In the genomic region with DNA sequence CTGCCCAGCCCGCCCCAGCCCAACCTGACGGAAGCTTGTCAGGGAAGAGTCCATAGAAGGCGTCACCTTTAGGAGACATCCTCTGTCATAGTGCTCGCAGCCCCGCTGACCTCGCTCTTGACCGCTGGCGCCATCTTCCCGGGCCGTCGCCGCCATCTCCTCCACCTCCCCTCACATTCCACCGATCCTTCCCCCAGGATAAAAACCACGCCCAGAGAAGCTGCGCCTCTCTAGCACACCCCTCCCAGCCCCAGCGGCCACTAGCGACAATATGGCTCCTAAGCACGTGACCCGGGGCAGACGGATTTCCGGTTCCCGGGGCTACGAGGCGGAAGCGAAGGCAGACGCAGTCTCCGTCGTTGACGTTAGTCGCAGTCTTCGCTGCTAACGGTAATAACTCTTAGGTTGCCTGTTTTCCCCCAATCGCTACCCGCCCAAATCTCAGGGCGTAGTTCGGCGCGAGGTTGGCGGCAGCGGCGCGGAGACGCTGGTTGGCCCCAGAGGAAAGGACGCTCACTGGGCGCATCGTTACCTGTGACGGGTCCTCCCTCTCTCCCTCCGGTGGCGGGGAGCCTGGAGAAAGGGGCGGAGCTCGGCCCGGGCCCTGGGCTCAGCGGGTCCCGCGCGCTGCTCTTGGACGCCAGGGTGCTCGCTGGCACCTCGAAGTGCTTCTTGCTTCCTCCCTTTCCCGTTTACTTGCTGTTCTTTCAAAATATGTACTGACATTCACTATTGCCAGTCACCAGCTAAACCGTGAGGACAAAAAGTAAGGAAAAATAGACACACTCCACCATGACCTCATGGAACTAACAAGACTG, we compare ENCODE assay signal across 1 cellular context.
TF ChIP-seq lines count a peak whose summit lies in the region.

A gene (minus strand): TSS at position 273 of the 818 bp plus-strand sequence. CDS start 117 bp downstream, at position 156.
A gene with protein sequence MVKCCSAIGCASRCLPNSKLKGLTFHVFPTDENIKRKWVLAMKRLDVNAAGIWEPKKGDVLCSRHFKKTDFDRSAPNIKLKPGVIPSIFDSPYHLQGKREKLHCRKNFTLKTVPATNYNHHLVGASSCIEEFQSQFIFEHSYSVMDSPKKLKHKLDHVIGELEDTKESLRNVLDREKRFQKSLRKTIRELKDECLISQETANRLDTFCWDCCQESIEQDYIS (plus strand): TSS at position 343 of the 818 bp plus-strand sequence. CDS start 980 bp downstream, outside the sequence.

TF ChIP-seq in K562, 482 proteins besides CTCF, POLR2A, EP300 and RAD21 (continued from another document and continues in another):
- peak in 1 of 2 experiments; percentile 79; a peak in 2 of 4 replicates for TF ChIP-seq SRF (CRISPR knock-in tag; IDR thresholded peaks at IDR 0.05)
- no peak for TF ChIP-seq ZNF133 (CRISPR knock-in tag; IDR thresholded peaks at IDR 0.05)
- TF ChIP-seq MAZ (CRISPR knock-in tag; conservative IDR thresholded peaks at IDR 0.05 in 1 of 2, IDR thresholded peaks at IDR 0.05 in 1 of 2): peak; percentile 84 to 96; a peak in 3 of 4 replicates
- 0 out of 2 replicates have a peak, but pooled peaks have one; percentile 47 for TF ChIP-seq PHB (CRISPR knock-in tag; IDR thresholded peaks at IDR 0.05)
- TF ChIP-seq CREB1 (IDR thresholded peaks at IDR 0.05): peak; percentile 75
- TF ChIP-seq CREB1 (CRISPR knock-in tag; IDR thresholded peaks at IDR 0.05): no peak; the same call in none of the 2 replicates
- peak; percentile 97 for TF ChIP-seq RAD51 (IDR thresholded peaks at IDR 0.05; ENCODE audit: borderline replicate concordance, low read depth)
- no peak for TF ChIP-seq NR4A1 (CRISPR knock-in tag; IDR thresholded peaks at IDR 0.05)
- TF ChIP-seq NR4A1 (tag; IDR thresholded peaks at IDR 0.05): no peak
- no peak for TF ChIP-seq U2AF1 (optimal IDR thresholded peaks at IDR 0.05; ENCODE audit: low read depth, low read length)
- TF ChIP-seq NEUROD1 (IDR thresholded peaks at IDR 0.05; ENCODE audit: borderline replicate concordance, low read depth, low read length, partially characterized antibody): peak; percentile 10
- TF ChIP-seq ZNF76 (CRISPR knock-in tag; IDR thresholded peaks at IDR 0.05; ENCODE audit: borderline replicate concordance): no peak
- no peak for TF ChIP-seq SMAD2 (IDR thresholded peaks at IDR 0.05; ENCODE audit: low read depth, low read length)
- peak; percentile 39; the same call in 1 of the 2 replicates for TF ChIP-seq SMARCE1 (IDR thresholded peaks at IDR 0.05)
- no peak for TF ChIP-seq U2AF2 (optimal IDR thresholded peaks at IDR 0.05; ENCODE audit: low read depth, low read length)
- TF ChIP-seq ETS2 (tag; IDR thresholded peaks at IDR 0.05; ENCODE audit: borderline replicate concordance, poor library complexity, severe bottlenecking): no peak
- TF ChIP-seq OTX1 (CRISPR knock-in tag; IDR thresholded peaks at IDR 0.05): 0 out of 2 replicates have a peak, but pooled peaks have one; percentile 85
- no peak for TF ChIP-seq ZNF3 (CRISPR knock-in tag; IDR thresholded peaks at IDR 0.05)
- TF ChIP-seq, protein P1, sequence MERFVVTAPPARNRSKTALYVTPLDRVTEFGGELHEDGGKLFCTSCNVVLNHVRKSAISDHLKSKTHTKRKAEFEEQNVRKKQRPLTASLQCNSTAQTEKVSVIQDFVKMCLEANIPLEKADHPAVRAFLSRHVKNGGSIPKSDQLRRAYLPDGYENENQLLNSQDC (CRISPR knock-in tag; IDR thresholded peaks at IDR 0.05): no peak
- TF ChIP-seq ZBTB7A (IDR thresholded peaks at IDR 0.05; ENCODE audit: borderline replicate concordance, control insufficient read depth, low read depth, low read length): no peak
- no peak for TF ChIP-seq BCL6 (CRISPR knock-in tag; IDR thresholded peaks at IDR 0.05)
- TF ChIP-seq DIDO1 (tag; IDR thresholded peaks at IDR 0.05; ENCODE audit: low read depth): peak; percentile 67
- TF ChIP-seq ELF4 (CRISPR knock-in tag; IDR thresholded peaks at IDR 0.05): peak; percentile 72; the same call in 1 of the 2 replicates
- TF ChIP-seq ZFP1 (CRISPR knock-in tag; IDR thresholded peaks at IDR 0.05): no peak
- peak; percentile 93 for TF ChIP-seq KDM5B (IDR thresholded peaks at IDR 0.05; ENCODE audit: insufficient replicate concordance, low read depth, low read length)
- TF ChIP-seq FOSL1 (tag; conservative IDR thresholded peaks at IDR 0.05): no peak; the same call in 1 of the 2 replicates
- TF ChIP-seq KAT8 (IDR thresholded peaks at IDR 0.05; ENCODE audit: low read depth): peak; percentile 58; the same call in 1 of the 2 replicates
- TF ChIP-seq RBBP5 (IDR thresholded peaks at IDR 0.05; ENCODE audit: borderline replicate concordance, insufficient read depth, low read length, poor library complexity, severe bottlenecking): peak; percentile 97
- peak; percentile 72 for TF ChIP-seq C11orf30 (IDR thresholded peaks at IDR 0.05; ENCODE audit: low read depth)
- TF ChIP-seq ATF7 (IDR thresholded peaks at IDR 0.05): peak; percentile 86
- no peak for TF ChIP-seq SIRT6 (IDR thresholded peaks at IDR 0.05; ENCODE audit: low read depth, low read length)
- no peak for TF ChIP-seq SNIP1 (IDR thresholded peaks at IDR 0.05; ENCODE audit: low read depth)
- TF ChIP-seq POLR3A (IDR thresholded peaks at IDR 0.05; ENCODE audit: borderline replicate concordance, extremely low read depth, insufficient read depth, insufficient read length): no peak
- TF ChIP-seq YY1 (IDR thresholded peaks at IDR 0.05; ENCODE audit: borderline replicate concordance in 1 of 3, control insufficient read depth in 1 of 3, extremely low read depth in 1 of 3, insufficient read depth in 3 of 3, insufficient read length in 1 of 3, insufficient replicate concordance in 2 of 3, low read depth in 1 of 3, low read length in 2 of 3): peak; percentile 91 to 97 (median 96)
- TF ChIP-seq ZNF584 (CRISPR knock-in tag; IDR thresholded peaks at IDR 0.05; ENCODE audit: low read depth): no peak
- peak; percentile 86 to 95 for TF ChIP-seq FOXK2 (conservative IDR thresholded peaks at IDR 0.05 in 1 of 2, IDR thresholded peaks at IDR 0.05 in 1 of 2; ENCODE audit: low read depth in 2 of 2)
- TF ChIP-seq MCM5 (IDR thresholded peaks at IDR 0.05; ENCODE audit: low read depth): no peak
- TF ChIP-seq, protein P2, sequence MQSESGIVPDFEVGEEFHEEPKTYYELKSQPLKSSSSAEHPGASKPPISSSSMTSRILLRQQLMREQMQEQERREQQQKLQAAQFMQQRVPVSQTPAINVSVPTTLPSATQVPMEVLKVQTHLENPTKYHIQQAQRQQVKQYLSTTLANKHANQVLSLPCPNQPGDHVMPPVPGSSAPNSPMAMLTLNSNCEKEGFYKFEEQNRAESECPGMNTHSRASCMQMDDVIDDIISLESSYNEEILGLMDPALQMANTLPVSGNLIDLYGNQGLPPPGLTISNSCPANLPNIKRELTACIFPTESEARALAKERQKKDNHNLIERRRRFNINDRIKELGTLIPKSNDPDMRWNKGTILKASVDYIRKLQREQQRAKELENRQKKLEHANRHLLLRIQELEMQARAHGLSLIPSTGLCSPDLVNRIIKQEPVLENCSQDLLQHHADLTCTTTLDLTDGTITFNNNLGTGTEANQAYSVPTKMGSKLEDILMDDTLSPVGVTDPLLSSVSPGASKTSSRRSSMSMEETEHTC (IDR thresholded peaks at IDR 0.05): peak; percentile 88
- 0 out of 2 replicates have a peak, but pooled peaks have one; percentile 40 for TF ChIP-seq SOX6 (IDR thresholded peaks at IDR 0.05)
- TF ChIP-seq, protein P3, sequence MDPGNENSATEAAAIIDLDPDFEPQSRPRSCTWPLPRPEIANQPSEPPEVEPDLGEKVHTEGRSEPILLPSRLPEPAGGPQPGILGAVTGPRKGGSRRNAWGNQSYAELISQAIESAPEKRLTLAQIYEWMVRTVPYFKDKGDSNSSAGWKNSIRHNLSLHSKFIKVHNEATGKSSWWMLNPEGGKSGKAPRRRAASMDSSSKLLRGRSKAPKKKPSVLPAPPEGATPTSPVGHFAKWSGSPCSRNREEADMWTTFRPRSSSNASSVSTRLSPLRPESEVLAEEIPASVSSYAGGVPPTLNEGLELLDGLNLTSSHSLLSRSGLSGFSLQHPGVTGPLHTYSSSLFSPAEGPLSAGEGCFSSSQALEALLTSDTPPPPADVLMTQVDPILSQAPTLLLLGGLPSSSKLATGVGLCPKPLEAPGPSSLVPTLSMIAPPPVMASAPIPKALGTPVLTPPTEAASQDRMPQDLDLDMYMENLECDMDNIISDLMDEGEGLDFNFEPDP (CRISPR knock-in tag; IDR thresholded peaks at IDR 0.05): no peak
- TF ChIP-seq, protein P4, sequence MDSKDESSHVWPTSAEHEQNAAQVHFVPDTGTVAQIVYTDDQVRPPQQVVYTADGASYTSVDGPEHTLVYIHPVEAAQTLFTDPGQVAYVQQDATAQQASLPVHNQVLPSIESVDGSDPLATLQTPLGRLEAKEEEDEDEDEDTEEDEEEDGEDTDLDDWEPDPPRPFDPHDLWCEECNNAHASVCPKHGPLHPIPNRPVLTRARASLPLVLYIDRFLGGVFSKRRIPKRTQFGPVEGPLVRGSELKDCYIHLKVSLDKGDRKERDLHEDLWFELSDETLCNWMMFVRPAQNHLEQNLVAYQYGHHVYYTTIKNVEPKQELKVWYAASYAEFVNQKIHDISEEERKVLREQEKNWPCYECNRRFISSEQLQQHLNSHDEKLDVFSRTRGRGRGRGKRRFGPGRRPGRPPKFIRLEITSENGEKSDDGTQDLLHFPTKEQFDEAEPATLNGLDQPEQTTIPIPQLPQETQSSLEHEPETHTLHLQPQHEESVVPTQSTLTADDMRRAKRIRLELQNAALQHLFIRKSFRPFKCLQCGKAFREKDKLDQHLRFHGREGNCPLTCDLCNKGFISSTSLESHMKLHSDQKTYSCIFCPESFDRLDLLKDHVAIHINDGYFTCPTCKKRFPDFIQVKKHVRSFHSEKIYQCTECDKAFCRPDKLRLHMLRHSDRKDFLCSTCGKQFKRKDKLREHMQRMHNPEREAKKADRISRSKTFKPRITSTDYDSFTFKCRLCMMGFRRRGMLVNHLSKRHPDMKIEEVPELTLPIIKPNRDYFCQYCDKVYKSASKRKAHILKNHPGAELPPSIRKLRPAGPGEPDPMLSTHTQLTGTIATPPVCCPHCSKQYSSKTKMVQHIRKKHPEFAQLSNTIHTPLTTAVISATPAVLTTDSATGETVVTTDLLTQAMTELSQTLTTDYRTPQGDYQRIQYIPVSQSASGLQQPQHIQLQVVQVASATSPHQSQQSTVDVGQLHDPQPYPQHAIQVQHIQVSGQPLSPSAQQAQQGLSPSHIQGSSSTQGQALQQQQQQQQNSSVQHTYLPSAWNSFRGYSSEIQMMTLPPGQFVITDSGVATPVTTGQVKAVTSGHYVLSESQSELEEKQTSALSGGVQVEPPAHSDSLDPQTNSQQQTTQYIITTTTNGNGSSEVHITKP (IDR thresholded peaks at IDR 0.05; ENCODE audit: partially characterized antibody): peak; percentile 97
- TF ChIP-seq, protein P5, sequence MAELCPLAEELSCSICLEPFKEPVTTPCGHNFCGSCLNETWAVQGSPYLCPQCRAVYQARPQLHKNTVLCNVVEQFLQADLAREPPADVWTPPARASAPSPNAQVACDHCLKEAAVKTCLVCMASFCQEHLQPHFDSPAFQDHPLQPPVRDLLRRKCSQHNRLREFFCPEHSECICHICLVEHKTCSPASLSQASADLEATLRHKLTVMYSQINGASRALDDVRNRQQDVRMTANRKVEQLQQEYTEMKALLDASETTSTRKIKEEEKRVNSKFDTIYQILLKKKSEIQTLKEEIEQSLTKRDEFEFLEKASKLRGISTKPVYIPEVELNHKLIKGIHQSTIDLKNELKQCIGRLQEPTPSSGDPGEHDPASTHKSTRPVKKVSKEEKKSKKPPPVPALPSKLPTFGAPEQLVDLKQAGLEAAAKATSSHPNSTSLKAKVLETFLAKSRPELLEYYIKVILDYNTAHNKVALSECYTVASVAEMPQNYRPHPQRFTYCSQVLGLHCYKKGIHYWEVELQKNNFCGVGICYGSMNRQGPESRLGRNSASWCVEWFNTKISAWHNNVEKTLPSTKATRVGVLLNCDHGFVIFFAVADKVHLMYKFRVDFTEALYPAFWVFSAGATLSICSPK (IDR thresholded peaks at IDR 0.05; ENCODE audit: borderline replicate concordance): no peak
- TF ChIP-seq RFX1 (IDR thresholded peaks at IDR 0.05): peak; percentile 55
- TF ChIP-seq ELF2 (CRISPR knock-in tag; IDR thresholded peaks at IDR 0.05): peak; percentile 65; the same call in 1 of the 2 replicates
- TF ChIP-seq, protein P6, sequence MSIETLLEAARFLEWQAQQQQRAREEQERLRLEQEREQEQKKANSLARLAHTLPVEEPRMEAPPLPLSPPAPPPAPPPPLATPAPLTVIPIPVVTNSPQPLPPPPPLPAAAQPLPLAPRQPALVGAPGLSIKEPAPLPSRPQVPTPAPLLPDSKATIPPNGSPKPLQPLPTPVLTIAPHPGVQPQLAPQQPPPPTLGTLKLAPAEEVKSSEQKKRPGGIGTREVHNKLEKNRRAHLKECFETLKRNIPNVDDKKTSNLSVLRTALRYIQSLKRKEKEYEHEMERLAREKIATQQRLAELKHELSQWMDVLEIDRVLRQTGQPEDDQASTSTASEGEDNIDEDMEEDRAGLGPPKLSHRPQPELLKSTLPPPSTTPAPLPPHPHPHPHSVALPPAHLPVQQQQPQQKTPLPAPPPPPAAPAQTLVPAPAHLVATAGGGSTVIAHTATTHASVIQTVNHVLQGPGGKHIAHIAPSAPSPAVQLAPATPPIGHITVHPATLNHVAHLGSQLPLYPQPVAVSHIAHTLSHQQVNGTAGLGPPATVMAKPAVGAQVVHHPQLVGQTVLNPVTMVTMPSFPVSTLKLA (conservative IDR thresholded peaks at IDR 0.05): peak; percentile 81 to 92
- TF ChIP-seq SMARCA4 (IDR thresholded peaks at IDR 0.05): peak; percentile 26; the same call in 1 of the 2 replicates
- no peak for TF ChIP-seq ZC3H8 (IDR thresholded peaks at IDR 0.05)
- TF ChIP-seq MEF2D (tag; conservative IDR thresholded peaks at IDR 0.05; ENCODE audit: low read depth): no peak
- TF ChIP-seq, protein P7, sequence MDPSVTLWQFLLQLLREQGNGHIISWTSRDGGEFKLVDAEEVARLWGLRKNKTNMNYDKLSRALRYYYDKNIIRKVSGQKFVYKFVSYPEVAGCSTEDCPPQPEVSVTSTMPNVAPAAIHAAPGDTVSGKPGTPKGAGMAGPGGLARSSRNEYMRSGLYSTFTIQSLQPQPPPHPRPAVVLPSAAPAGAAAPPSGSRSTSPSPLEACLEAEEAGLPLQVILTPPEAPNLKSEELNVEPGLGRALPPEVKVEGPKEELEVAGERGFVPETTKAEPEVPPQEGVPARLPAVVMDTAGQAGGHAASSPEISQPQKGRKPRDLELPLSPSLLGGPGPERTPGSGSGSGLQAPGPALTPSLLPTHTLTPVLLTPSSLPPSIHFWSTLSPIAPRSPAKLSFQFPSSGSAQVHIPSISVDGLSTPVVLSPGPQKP (CRISPR knock-in tag; IDR thresholded peaks at IDR 0.05): no peak
- TF ChIP-seq PHF20 (IDR thresholded peaks at IDR 0.05; ENCODE audit: partially characterized antibody): peak; percentile 81
- TF ChIP-seq KDM2B (CRISPR knock-in tag; IDR thresholded peaks at IDR 0.05): peak; percentile 34; the same call in 1 of the 2 replicates
- peak; percentile 40; the same call in 1 of the 2 replicates for TF ChIP-seq NBN (IDR thresholded peaks at IDR 0.05; ENCODE audit: low read depth)
- no peak for TF ChIP-seq GATAD2A (IDR thresholded peaks at IDR 0.05)
- 0 out of 2 replicates have a peak, but pooled peaks have one; percentile 5 for TF ChIP-seq NCOA6 (IDR thresholded peaks at IDR 0.05)
